Comparison of ENCODE assay signal across 12 cellular contexts in genomic region chr7:123588376-123588775, GRCh38. TPM values are rescaled to one million over a fixed set of nuclear protein-coding genes. Genes with fewer than 3 reads are reported as not detected.
"Had no signal": no experiment of that assay in that cellular context is flagged by ENCODE, and none has a peak within 500 bp of the region (broad histone marks: within the 10 kb centered on the region; RNA-seq: fewer than 3 reads in every experiment).

No MANE protein-coding gene starts in this region.

- H3K27ac ChIP-seq: GM23248 had no signal

- ATAC-seq: GM23338, HCT116 had no signal

- FAIRE-seq: H1, H54 had no signal

- H3K36me3 ChIP-seq: HAP-1 had no signal

- H3K4me1 ChIP-seq: HAP-1 had no signal

- H3K4me3 ChIP-seq: GM23248, GM23338, HAP-1 had no signal

- H3K9ac ChIP-seq: GM23248 had no signal

- H3K4me2 ChIP-seq: GM23338 had no signal

- H3K9me3 ChIP-seq: HAP-1 had no signal

- DNase-seq: GM23248, GOT3, H7, H9, HCEC 1CT, HFFc6 had no signal

- H2AFZ ChIP-seq: GM23248, GM23338 had no signal

RNA-seq across cellular contexts. Expression of gene ASB15, which starts 13.2 kb away (rescaled TPM):
- total RNA-seq: GM23248, GM23338, H1, H4, H7, H9, HFFc6 had no signal
- polyA plus RNA-seq: GM23248, GM23338, H1 had no signal

RNA-seq across cellular contexts. Expression of gene IQUB, which starts 54.0 kb away (rescaled TPM):
- total RNA-seq: GM23248 had no signal
